9 cellular contexts compared by ENCODE assay signal in genomic region chr21:15058718-15059316, GRCh38. TPM values are rescaled to one million over a fixed set of nuclear protein-coding genes. Genes with fewer than 3 reads are reported as not detected.
DNase-seq lines count a peak whose midpoint lies in the region; ATAC-seq and TF ChIP-seq lines count a peak whose summit lies in the region.
"Had no signal": no experiment of that assay in that cellular context is flagged by ENCODE, and none has a peak within 500 bp of the region (broad histone marks: within the 10 kb centered on the region; RNA-seq: fewer than 3 reads in every experiment).

No MANE protein-coding gene starts in this region.

- peaks cover 18% of the 10 kb centered on the region for H3K4me1 Mint-ChIP-seq in neural progenitor cell

- in situ Hi-C loops in mammary epithelial cell (cut with MboI; ENCODE audit: low sequenced_read_pairs in 2 of 2), result no loop called here

- CTCF ChIA-PET in mammary epithelial cell (lab: Charles Lee; ENCODE audit: low non-redundant PET), result interaction anchor here (0.6 kb wide), 1 partner anchor 939 kb away, joined by 5 read pairs; no protein-coding TSS in a partner anchor

- no peak overlapping the region for H3K4me3 Mint-ChIP-seq in neural progenitor cell

- DNase-seq in ELF-1 (ENCODE audit: low read depth, low spot score) (peak; percentile 30), mammary epithelial cell (peak; percentile 29), neural progenitor cell (ENCODE audit: low spot score) (no peak), SHP77 (lab: John Stamatoyannopoulos, UW) (no peak), activated gamma-delta T cell (lab: John Stamatoyannopoulos, UW) (no peak)
- no peak for DNase-seq in stimulated activated naive CD4-positive, alpha-beta T cell treated with Interleukin-2 at 50 U/mL for 16 hours (lab: John Stamatoyannopoulos, UW)

- H3K27me3 Mint-ChIP-seq in neural progenitor cell (ENCODE audit: insufficient read depth, low read depth), result no peaks in the 10 kb centered on the region

- no peak overlapping the region for H3K27ac Mint-ChIP-seq in neural progenitor cell

- H3K36me3 Mint-ChIP-seq in neural progenitor cell, result peaks cover 55% of the 10 kb centered on the region

- H3K4me1 ChIP-seq in mammary epithelial cell (ENCODE audit: insufficient read depth, low read length), result peaks cover 27% of the 10 kb centered on the region
- peaks cover 56% of the 10 kb centered on the region for H3K4me1 ChIP-seq in neural progenitor cell

- H3K79me2 ChIP-seq in mammary epithelial cell (ENCODE audit: insufficient read depth, low read length) (peaks cover 100% of the 10 kb centered on the region), neural progenitor cell (ENCODE audit: low read depth) (peaks cover 100% of the 10 kb centered on the region)

- H2AFZ ChIP-seq in mammary epithelial cell (ENCODE audit: low read depth, low read length) (no peak overlapping the region), neural progenitor cell (replicated peaks) (no peak overlapping the region)

- no peaks in the 10 kb centered on the region for H3K27me3 ChIP-seq in mammary epithelial cell (ENCODE audit: insufficient read depth, low read length)
- no peaks in the 10 kb centered on the region for H3K27me3 ChIP-seq in neural progenitor cell
- H3K27me3 ChIP-seq: ascending aorta had no signal

- no peak for TF ChIP-seq CTCF in mammary epithelial cell (conservative IDR thresholded peaks at IDR 0.05 in 1 of 2, IDR thresholded peaks at IDR 0.05 in 1 of 2; ENCODE audit: extremely low read depth in 1 of 2, insufficient read depth in 1 of 2, low read depth in 1 of 2, low read length in 2 of 2)
- TF ChIP-seq CTCF in neural progenitor cell (IDR thresholded peaks at IDR 0.05), result no peak

- H4K20me1 ChIP-seq in mammary epithelial cell (ENCODE audit: insufficient read depth, low read length) (no peaks in the 10 kb centered on the region), neural progenitor cell (ENCODE audit: low read depth) (peaks cover 86% of the 10 kb centered on the region)

- dilution Hi-C loops in mammary epithelial cell (cut with HindIII; ENCODE audit: low sequenced_read_pairs), result no loop called here

- H3K27ac ChIP-seq in mammary epithelial cell (ENCODE audit: insufficient read depth, low read depth, low read length) (peak overlapping the region; percentile 9), neural progenitor cell (no peak overlapping the region)
- H3K27ac ChIP-seq: ascending aorta had no signal

- no peaks in the 10 kb centered on the region for H3K9me3 ChIP-seq in mammary epithelial cell (replicated peaks; ENCODE audit: insufficient read depth, low read length)
- no peaks in the 10 kb centered on the region for H3K9me3 ChIP-seq in neural progenitor cell (ENCODE audit: low read depth)
- H3K9me3 ChIP-seq: ascending aorta had no signal

- peak overlapping the region; percentile 64 for H3K4me2 ChIP-seq in mammary epithelial cell (ENCODE audit: insufficient read depth, low read depth, low read length)
- peak overlapping the region; percentile 19 for H3K4me2 ChIP-seq in neural progenitor cell

- intact Hi-C loops in mammary epithelial cell (cut with micrococcal nuclease), result no loop called here

- H3K36me3 ChIP-seq in mammary epithelial cell (ENCODE audit: insufficient read depth, low read length) (peaks cover 1% of the 10 kb centered on the region), neural progenitor cell (no peaks in the 10 kb centered on the region)
- H3K36me3 ChIP-seq: ascending aorta had no signal

- H3F3A ChIP-seq in neural progenitor cell (ENCODE audit: low read depth), result peaks cover 6% of the 10 kb centered on the region

- H3K9ac ChIP-seq in mammary epithelial cell (ENCODE audit: insufficient read depth, low read length) (no peak overlapping the region), neural progenitor cell (no peak overlapping the region)

- ATAC-seq in HG03354 (IDR thresholded peaks at IDR 0.05; ENCODE audit: poor library complexity, severe bottlenecking, unreplicated experiment) (peak; percentile 38), HG03521 (IDR thresholded peaks at IDR 0.05; ENCODE audit: unreplicated experiment) (no peak)

- peaks cover 48% of the 10 kb centered on the region for H3K9me3 Mint-ChIP-seq in neural progenitor cell

- BruUV-seq in mammary epithelial cell (replicated peaks; lab: Mats Ljungman, UMichigan), result no TSS peak

- H3K4me3 ChIP-seq in mammary epithelial cell (replicated peaks in 1 of 3; ENCODE audit: insufficient read depth in 1 of 3, low read depth in 2 of 3, low read length in 3 of 3), result no peak overlapping the region
- H3K4me3 ChIP-seq in neural progenitor cell, result no peak overlapping the region

- 88% methylated on average over 2 of the region's 2 CpGs for WGBS in mammary epithelial cell (ENCODE audit: low coverage, missing lambda C conversion rate)

RNA-seq across cellular contexts. Expression of gene NRIP1, which starts 6.0 kb away (rescaled TPM):
- 10 to 100 TPM; 40.8 to 73.7 TPM for total RNA-seq in mammary epithelial cell
- 13.5 TPM for polyA plus RNA-seq in mammary epithelial cell
- polyA minus RNA-seq in mammary epithelial cell, result 100 TPM
- 45.9 and 59.1 TPM in 2 replicates for total RNA-seq in neural progenitor cell (ENCODE audit: low replicate concordance)

Comparison
In these comparisons a context has a peak if more than half of its experiments do, and no peak if none do; other contexts are left out.
1. DNase-seq: peak in ELF-1 (single experiment) and mammary epithelial cell (single experiment); none in neural progenitor cell (single experiment), stimulated activated naive CD4-positive, alpha-beta T cell treated with Interleukin-2 at 50 U/mL for 16 hours (single experiment), SHP77 (0 of 2) and activated gamma-delta T cell (single experiment).